Comparison of ENCODE assay signal across 9 cellular contexts in the genomic region with DNA sequence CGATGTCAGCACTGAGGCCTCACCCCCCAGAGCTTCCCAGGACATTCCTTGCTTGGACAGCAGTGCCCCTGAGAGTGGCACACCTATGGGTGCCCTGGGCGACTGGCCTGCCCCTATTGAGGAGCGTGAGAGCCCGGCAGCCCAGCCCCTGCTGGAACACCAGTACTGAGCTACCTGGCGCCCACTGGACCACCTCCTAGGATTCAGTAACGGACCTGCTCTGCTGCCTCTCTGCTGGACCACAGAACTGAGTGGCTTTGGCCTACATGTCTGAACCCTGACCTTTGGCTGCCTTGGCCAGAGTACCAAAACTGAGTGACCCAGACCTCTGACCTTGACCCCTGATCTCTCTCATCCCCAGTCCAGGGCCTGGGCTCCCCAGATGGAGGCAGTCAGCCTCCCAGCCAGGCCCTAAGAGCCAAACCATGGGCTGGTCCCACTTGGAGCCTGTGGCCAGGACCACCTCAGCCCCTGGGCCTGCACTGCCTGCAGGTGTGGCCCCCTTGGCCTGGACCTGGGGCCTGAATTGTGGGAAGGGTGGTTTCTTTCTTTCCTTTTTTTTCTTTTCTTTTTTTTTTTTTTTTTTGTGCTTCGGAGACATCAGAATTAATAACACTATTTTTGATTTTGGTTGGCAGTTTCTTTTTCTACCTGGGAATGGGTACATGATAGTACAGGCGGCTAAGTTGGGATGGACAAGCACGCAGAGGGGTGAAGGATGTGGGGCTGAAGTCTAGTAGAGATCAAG. TPM values are rescaled to one million over a fixed set of nuclear protein-coding genes. Genes with fewer than 3 reads are reported as not detected.
DNase-seq lines count a peak whose midpoint lies in the region; ATAC-seq and TF ChIP-seq lines count a peak whose summit lies in the region.
"Had no signal": no experiment of that assay in that cellular context is flagged by ENCODE, and none has a peak within 500 bp of the region (broad histone marks: within the 10 kb centered on the region; RNA-seq: fewer than 3 reads in every experiment).

No MANE protein-coding gene starts in this region.

- H3K79me2 ChIP-seq in Karpas-422 (ENCODE audit: low read length) = peaks cover 17% of the 10 kb centered on the region

- TF ChIP-seq CTCF in CD14-positive monocyte (IDR thresholded peaks at IDR 0.05) = no peak
- TF ChIP-seq CTCF in coronary artery (IDR thresholded peaks at IDR 0.05) = no peak
- no peak for TF ChIP-seq CTCF in neural crest cell (conservative IDR thresholded peaks at IDR 0.05)

- ATAC-seq in HG02759 (IDR thresholded peaks at IDR 0.05; ENCODE audit: unreplicated experiment) = no peak

- H3K27ac ChIP-seq in Karpas-422 (ENCODE audit: low read length) (peak overlapping the region; percentile 99), coronary artery (peak overlapping the region; percentile 50 to 97)

- H3K27me3 Mint-ChIP-seq in CD14-positive monocyte (ENCODE audit: low read depth in 3 of 3) = peaks cover 0 to 1% (median 0%) of the 10 kb centered on the region in 3 donors
- no peaks in the 10 kb centered on the region for H3K27me3 Mint-ChIP-seq in neural crest cell (ENCODE audit: low read depth)

- H3K36me3 ChIP-seq in Karpas-422 (ENCODE audit: insufficient read depth, low read length) = 0 out of 2 replicates have a peak, but pooled peaks cover 5% of the 10 kb centered on the region

- no peak overlapping the region for H3K4me2 ChIP-seq in Karpas-422 (ENCODE audit: low read depth, low read length, poor library complexity, severe bottlenecking)

- H3K27me3 ChIP-seq in Karpas-422 (ENCODE audit: low read length) = no peaks in the 10 kb centered on the region

- H3K9me3 Mint-ChIP-seq in CD14-positive monocyte (no peaks in the 10 kb centered on the region), neural crest cell (no peaks in the 10 kb centered on the region)

- intact Hi-C loops in CD14-positive monocyte (cut with micrococcal nuclease) = loop anchor here in 1 of 2 donors (1.0 kb wide), 1 partner anchor 14 kb away; no protein-coding TSS in a partner anchor

- H3K4me3 ChIP-seq in Karpas-422 (ENCODE audit: low read length) (no peak overlapping the region), coronary artery (no peak overlapping the region)

- no peaks in the 10 kb centered on the region for H4K20me1 ChIP-seq in Karpas-422 (ENCODE audit: insufficient read depth, low read depth, low read length)

- DNase-seq in CD14-positive monocyte (ENCODE audit: low spot score) (no peak), Karpas-422 (no peak), coronary artery (ENCODE audit: low spot score) (no peak), neural crest cell (ENCODE audit: low read depth, low spot score) (no peak), A172 (ENCODE audit: low spot score) (no peak), NCI-H1694 (lab: John Stamatoyannopoulos, UW) (no peak)
- no peak for DNase-seq in stimulated activated CD4-positive, alpha-beta T cell treated with anti-CD3 and anti-CD28 coated beads, Interleukin-15, amount 100 ng/mL, for 24 hours

- peaks cover 25 to 56% of the 10 kb centered on the region in 2 donors for H3K36me3 Mint-ChIP-seq in CD14-positive monocyte
- no peaks in the 10 kb centered on the region for H3K36me3 Mint-ChIP-seq in neural crest cell (ENCODE audit: low read depth)

- H3K4me1 ChIP-seq in Karpas-422 (ENCODE audit: low read length) = peaks cover 44% of the 10 kb centered on the region

- H2AFZ ChIP-seq in Karpas-422 (ENCODE audit: low read length) = no peak overlapping the region

- no peaks in the 10 kb centered on the region for H3K9me2 ChIP-seq in Karpas-422 (replicated peaks; ENCODE audit: insufficient read depth, low read length)

- H3K9ac ChIP-seq in Karpas-422 (ENCODE audit: low read length) = no peak overlapping the region

- no peaks in the 10 kb centered on the region for H3K9me3 ChIP-seq in Karpas-422 (ENCODE audit: low read length)

- H3K4me3 Mint-ChIP-seq in CD14-positive monocyte = peak overlapping the region in 1 of 2 donors; percentile 94
- peak overlapping the region; percentile 75 for H3K4me3 Mint-ChIP-seq in neural crest cell

- peak overlapping the region; percentile 33 to 80 (median 42) for H3K27ac Mint-ChIP-seq in CD14-positive monocyte
- H3K27ac Mint-ChIP-seq in neural crest cell (ENCODE audit: unreplicated experiment) = no peak overlapping the region

- H3K4me1 Mint-ChIP-seq in CD14-positive monocyte (peaks cover 44% of the 10 kb centered on the region), neural crest cell (peaks cover 24% of the 10 kb centered on the region)

RNA-seq across cellular contexts. Expression of gene SIPA1, which starts 0.9 kb away (rescaled TPM):
- polyA plus RNA-seq in CD14-positive monocyte = 10 to 100 TPM; 83.4 to 86.5 TPM
- 74.6 and 123 TPM in 2 replicates for total RNA-seq in Karpas-422 (2014; rRNA removed; shearing (Covaris generic); ENCODE audit: low replicate concordance)
- total RNA-seq in neural crest cell = 17.5 and 23.6 TPM in 2 replicates
- 10.4 and 19.5 TPM in 2 replicates for total RNA-seq in A172 (2014; rRNA removed; shearing (Covaris generic))

RNA-seq across cellular contexts. Expression of gene PCNX3, which starts 21.4 kb away (rescaled TPM):
- polyA plus RNA-seq in CD14-positive monocyte = 1 to 10 TPM in 1 of 2 donors, under 1 TPM in 1; 0.58 to 1.7 TPM
- total RNA-seq in Karpas-422 (2014; rRNA removed; shearing (Covaris generic); ENCODE audit: low replicate concordance) = 20.4 and 28.5 TPM in 2 replicates
- total RNA-seq in neural crest cell = 58.2 and 58.9 TPM in 2 replicates
- total RNA-seq in A172 (2014; rRNA removed; shearing (Covaris generic)) = 19.6 and 20.1 TPM in 2 replicates

RNA-seq across cellular contexts. Expression of gene MAP3K11, which starts 23.0 kb away (rescaled TPM):
- polyA plus RNA-seq in CD14-positive monocyte = 10 to 100 TPM; 20.8 to 32.0 TPM
- total RNA-seq in Karpas-422 (2014; rRNA removed; shearing (Covaris generic); ENCODE audit: low replicate concordance) = 11.8 and 28.0 TPM in 2 replicates
- total RNA-seq in neural crest cell = 88.3 and 94.0 TPM in 2 replicates
- 38.2 and 39.2 TPM in 2 replicates for total RNA-seq in A172 (2014; rRNA removed; shearing (Covaris generic))

RNA-seq across cellular contexts. Expression of gene RELA, which starts 25.7 kb away (rescaled TPM):
- 10 to 100 TPM; 21.3 to 30.9 TPM for polyA plus RNA-seq in CD14-positive monocyte
- 42.6 and 44.0 TPM in 2 replicates for total RNA-seq in Karpas-422 (2014; rRNA removed; shearing (Covaris generic); ENCODE audit: low replicate concordance)
- 49.0 and 53.7 TPM in 2 replicates for total RNA-seq in neural crest cell
- 24.9 and 29.7 TPM in 2 replicates for total RNA-seq in A172 (2014; rRNA removed; shearing (Covaris generic))

RNA-seq across cellular contexts. Expression of gene KCNK7, which starts 41.4 kb away (rescaled TPM):
- not detected for polyA plus RNA-seq in CD14-positive monocyte
- 0.25 and 0.48 TPM in 2 replicates for total RNA-seq in Karpas-422 (2014; rRNA removed; shearing (Covaris generic); ENCODE audit: low replicate concordance)
- total RNA-seq in neural crest cell = 1.0 and 1.1 TPM in 2 replicates
- 0.86 TPM in 1 of 2 replicates, not detected in the other for total RNA-seq in A172 (2014; rRNA removed; shearing (Covaris generic))
- total RNA-seq: RPMI7951 had no signal
